In genomic region chr22:15854978-15855377, GRCh38 we compare ENCODE assay signal across 7 cellular contexts.
DNase-seq lines count a peak whose midpoint lies in the region; ATAC-seq, FAIRE-seq and TF ChIP-seq lines count a peak whose summit lies in the region.
"Not testable (repeated sequence)": the region's sequence is repeated elsewhere in the genome, so short reads cannot be mapped to it uniquely, and the experiment has no call there.

No MANE protein-coding gene starts in this region.

- intact Hi-C loops in kidney (cut with DNase I); lower lobe of right lung (cut with DNase I); mucosa of descending colon (cut with DNase I, micrococcal nuclease); sciatic nerve (cut with DNase I); upper lobe of right lung (cut with DNase I): not testable (repeated sequence)

- not testable (repeated sequence) for H3K27me3 Mint-ChIP-seq in chondrocyte (ENCODE audit: low read depth); stimulated activated naive CD8-positive, alpha-beta T cell treated with anti-CD3 and anti-CD28 coated beads, Interleukin-15, amount 100 ng/mL, for 72 hours

- not testable (repeated sequence) for H3K27ac Mint-ChIP-seq in chondrocyte (ENCODE audit: unreplicated experiment); stimulated activated naive CD8-positive, alpha-beta T cell treated with anti-CD3 and anti-CD28 coated beads, Interleukin-15, amount 100 ng/mL, for 72 hours

- H3K9ac ChIP-seq in kidney (ENCODE audit: low read length in 2 of 2) = not testable (repeated sequence)

- not testable (repeated sequence) for H3K27me3 ChIP-seq in lower lobe of right lung (ENCODE audit: low read depth); upper lobe of right lung

- DNase-seq in chondrocyte (ENCODE audit: low spot score) = peak; percentile 48
- DNase-seq in kidney = peak; percentile 15
- DNase-seq in lower lobe of right lung; stimulated activated naive CD8-positive, alpha-beta T cell treated with anti-CD3 and anti-CD28 coated beads, Interleukin-15, amount 100 ng/mL, for 72 hours; upper lobe of right lung: not testable (repeated sequence)
- DNase-seq in mucosa of descending colon = peak in 1 of 3 donors; percentile 31
- peak; percentile 23 for DNase-seq in sciatic nerve (ENCODE audit: low spot score)

- H3K36me3 ChIP-seq in kidney (ENCODE audit: control insufficient read depth in 1 of 2, insufficient read depth in 2 of 2, low read length in 2 of 2); lower lobe of right lung; mucosa of descending colon (ENCODE audit: low read depth); upper lobe of right lung: not testable (repeated sequence)

- not testable (repeated sequence) for FAIRE-seq in kidney (lab: Jason Lieb, UNC)

- H3K36me3 Mint-ChIP-seq in chondrocyte (ENCODE audit: low read depth) = not testable (repeated sequence)

- H3K4me3 ChIP-seq in kidney (ENCODE audit: low read length in 2 of 2); lower lobe of right lung; mucosa of descending colon; upper lobe of right lung: not testable (repeated sequence)

- H3K4me1 ChIP-seq in kidney (ENCODE audit: control insufficient read depth in 1 of 2, insufficient read depth in 1 of 2, low read depth in 1 of 2, low read length in 2 of 2); lower lobe of right lung; mucosa of descending colon (ENCODE audit: low read depth); upper lobe of right lung: not testable (repeated sequence)

- not testable (repeated sequence) for H3K27ac ChIP-seq in kidney (ENCODE audit: low read depth in 2 of 2, low read length in 2 of 2); lower lobe of right lung; upper lobe of right lung

- H3K9me3 ChIP-seq in kidney (ENCODE audit: control insufficient read depth in 1 of 2, low read length in 2 of 2); lower lobe of right lung; mucosa of descending colon; upper lobe of right lung: not testable (repeated sequence)

- peak; percentile 7 to 17 for ATAC-seq in lower lobe of right lung
- peak; percentile 19 for ATAC-seq in mucosa of descending colon
- not testable (repeated sequence) for ATAC-seq in sciatic nerve
- peak; percentile 37 for ATAC-seq in stimulated activated naive CD8-positive, alpha-beta T cell treated with anti-CD3 and anti-CD28 coated beads, Interleukin-15, amount 100 ng/mL, for 72 hours
- peak; percentile 10 for ATAC-seq in upper lobe of right lung

- not testable (repeated sequence) for H3K9me3 Mint-ChIP-seq in chondrocyte (ENCODE audit: low read depth); stimulated activated naive CD8-positive, alpha-beta T cell treated with anti-CD3 and anti-CD28 coated beads, Interleukin-15, amount 100 ng/mL, for 72 hours

- TF ChIP-seq CTCF in chondrocyte (IDR thresholded peaks at IDR 0.05); kidney (IDR thresholded peaks at IDR 0.05; ENCODE audit: borderline replicate concordance, extremely low read depth, insufficient read depth); lower lobe of right lung (IDR thresholded peaks at IDR 0.05); mucosa of descending colon (IDR thresholded peaks at IDR 0.05); upper lobe of right lung (IDR thresholded peaks at IDR 0.05): not testable (repeated sequence)

- H3K4me1 Mint-ChIP-seq in chondrocyte (ENCODE audit: low read depth); stimulated activated naive CD8-positive, alpha-beta T cell treated with anti-CD3 and anti-CD28 coated beads, Interleukin-15, amount 100 ng/mL, for 72 hours: not testable (repeated sequence)

- H3K4me3 Mint-ChIP-seq in chondrocyte (ENCODE audit: unreplicated experiment); stimulated activated naive CD8-positive, alpha-beta T cell treated with anti-CD3 and anti-CD28 coated beads, Interleukin-15, amount 100 ng/mL, for 72 hours: not testable (repeated sequence)
